9 cellular contexts compared by ENCODE assay signal in the genomic region with DNA sequence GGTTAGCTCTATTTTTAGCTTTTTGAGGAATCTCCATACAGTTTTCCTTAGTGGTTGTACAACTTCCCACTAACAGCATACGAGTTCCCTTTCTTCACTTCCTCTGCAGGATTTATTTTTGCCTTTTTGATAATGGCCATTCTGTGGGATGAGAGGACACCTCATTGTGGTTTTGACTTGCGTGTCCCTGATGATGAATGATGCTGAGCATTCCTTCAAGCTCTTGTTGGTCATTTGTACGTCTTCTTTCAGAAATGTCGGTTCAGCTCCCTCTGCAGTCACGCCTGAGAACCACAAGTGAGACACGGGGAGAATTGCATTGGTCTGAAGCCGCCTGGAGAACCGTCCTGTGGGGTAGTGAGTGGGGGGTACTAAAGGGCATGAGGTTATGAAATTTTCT. TPM values are rescaled to one million over a fixed set of nuclear protein-coding genes. Genes with fewer than 3 reads are reported as not detected.
DNase-seq lines count a peak whose midpoint lies in the region; ATAC-seq, FAIRE-seq and TF ChIP-seq lines count a peak whose summit lies in the region.
"Had no signal": no experiment of that assay in that cellular context is flagged by ENCODE, and none has a peak within 500 bp of the region (broad histone marks: within the 10 kb centered on the region; RNA-seq: fewer than 3 reads in every experiment).

No MANE protein-coding gene starts in this region.

- H3F3A ChIP-seq in PC-9 (ENCODE audit: insufficient read depth, low read depth): no peaks in the 10 kb centered on the region

- ATAC-seq in GM19455 (IDR thresholded peaks at IDR 0.05; ENCODE audit: unreplicated experiment) (no peak), Right ventricle myocardium superior (ENCODE audit: poor library complexity) (no peak)

- FAIRE-seq in GM12892 (lab: Jason Lieb, UNC): peak; percentile 81

- TF ChIP-seq CTCF in AG10803 (conservative IDR thresholded peaks at IDR 0.05; ENCODE audit: low read length): peak; percentile 46
- TF ChIP-seq CTCF in PC-9 (conservative IDR thresholded peaks at IDR 0.05): peak; percentile 69; the same call in 1 of the 2 replicates
- TF ChIP-seq CTCF in retinal pigment epithelial cell (conservative IDR thresholded peaks at IDR 0.05; ENCODE audit: low read depth, low read length): peak; percentile 23

- intact Hi-C loops in PC-9 (cut with micrococcal nuclease; ENCODE audit: unreplicated experiment) (no loop called here), Right ventricle myocardium superior (cut with DNase I) (no loop called here)

- CTCF ChIA-PET in PC-9 (lab: Charles Lee): interaction anchor here (0.6 to 1.9 kb wide), 9 partner anchors 12 to 792 kb away, joined by 3 to 13 read pairs (median 4); partner anchors contain the start of genes DHCR7 and NADSYN1

- no peak overlapping the region for H3K4me3 ChIP-seq in AG10803 (ENCODE audit: low read length)
- no peak overlapping the region for H3K4me3 ChIP-seq in PC-9
- no peak overlapping the region for H3K4me3 ChIP-seq in retinal pigment epithelial cell (ENCODE audit: low read length)

- no peak overlapping the region for H2AFZ ChIP-seq in PC-9

- POLR2A ChIA-PET in PC-9 (lab: Charles Lee; ENCODE audit: unreplicated experiment): no interaction called here

- H3K9me2 ChIP-seq in PC-9 (ENCODE audit: insufficient read depth): no peaks in the 10 kb centered on the region

- no peaks in the 10 kb centered on the region for H3K79me2 ChIP-seq in PC-9 (ENCODE audit: low read depth)

- DNase-seq in AG10803 (ENCODE audit: low read depth) (peak; percentile 50), GM12892 (ENCODE audit: insufficient read length) (peak; percentile 45), PC-9 (peak in 1 of 2 experiments; percentile 31), erythroblast (lab: John Stamatoyannopoulos, UW) (peak; percentile 30 to 40), retinal pigment epithelial cell (ENCODE audit: low read depth) (no peak), Right ventricle myocardium superior (no peak), activated gamma-delta T cell (lab: John Stamatoyannopoulos, UW) (no peak)

- H3K27me3 ChIP-seq in PC-9 (ENCODE audit: insufficient read depth, low read depth): peaks cover 25% of the 10 kb centered on the region

- H3K9me3 ChIP-seq in PC-9 (ENCODE audit: insufficient read depth, low read depth): no peaks in the 10 kb centered on the region

- H3K4me2 ChIP-seq in PC-9: no peak overlapping the region

- no peak for TF ChIP-seq POLR2A in GM12892 (IDR thresholded peaks at IDR 0.05; ENCODE audit: low read depth, low read length)
- TF ChIP-seq POLR2A in erythroblast (IDR thresholded peaks at IDR 0.05; ENCODE audit: low read length): no peak

- no peak overlapping the region for H3K27ac ChIP-seq in PC-9

- no TSS peak for BruUV-seq in PC-9 (replicated peaks; lab: Mats Ljungman, UMichigan)

- H3K4me1 ChIP-seq in PC-9 (replicated peaks; ENCODE audit: insufficient read depth): peaks cover 7% of the 10 kb centered on the region; the same call in 1 of the 2 replicates

- H3K36me3 ChIP-seq in PC-9 (ENCODE audit: low read depth): no peaks in the 10 kb centered on the region

- H4K20me1 ChIP-seq in PC-9 (ENCODE audit: insufficient read depth): no peaks in the 10 kb centered on the region

RNA-seq across cellular contexts. Expression of gene KRTAP5-10, which starts 2.0 kb away (rescaled TPM):
- polyA plus RNA-seq in GM12892 (2012; ENCODE audit: missing spikeins): not detected
- total RNA-seq in PC-9 (2021) (not detected in 2 replicates), Right ventricle myocardium superior (not detected)
- total RNA-seq: urinary bladder had no signal

RNA-seq across cellular contexts. Expression of gene KRTAP5-9, which starts 15.2 kb away (rescaled TPM):
- polyA plus RNA-seq in GM12892 (2012; ENCODE audit: missing spikeins): 0.32 TPM
- total RNA-seq in PC-9 (2021): not detected in 2 replicates
- total RNA-seq in Right ventricle myocardium superior: not detected
- total RNA-seq: urinary bladder had no signal

RNA-seq across cellular contexts. Expression of gene KRTAP5-11, which starts 19.3 kb away (rescaled TPM):
- not detected for polyA plus RNA-seq in GM12892 (2012; ENCODE audit: missing spikeins)
- not detected in 2 replicates for total RNA-seq in PC-9 (2021)
- not detected for total RNA-seq in Right ventricle myocardium superior
- total RNA-seq: urinary bladder had no signal
- polyA plus RNA-seq: urinary bladder had no signal

RNA-seq across cellular contexts. Expression of gene KRTAP5-8, which starts 25.6 kb away (rescaled TPM):
- polyA plus RNA-seq in GM12892 (2012; ENCODE audit: missing spikeins): not detected
- not detected in 2 replicates for total RNA-seq in PC-9 (2021)
- total RNA-seq in Right ventricle myocardium superior: not detected
- total RNA-seq: urinary bladder had no signal

RNA-seq across cellular contexts. Expression of gene KRTAP5-7, which starts 36.3 kb away (rescaled TPM):
- 0.19 TPM for polyA plus RNA-seq in GM12892 (2012; ENCODE audit: missing spikeins)
- total RNA-seq in PC-9 (2021) (not detected in 2 replicates), Right ventricle myocardium superior (not detected)

Comparison
In these comparisons a context has a peak if more than half of its experiments do, and no peak if none do; other contexts are left out.
1. DNase-seq: peak in AG10803 (single experiment), GM12892 (single experiment) and erythroblast (2 of 2); none in retinal pigment epithelial cell (single experiment), Right ventricle myocardium superior (single experiment) and activated gamma-delta T cell (single experiment).
2. Peak in every context shown above with its lines, with median percentiles within 50 percentile points of each other: CTCF ChIP-seq.